In genomic region chr3:55524565-55525244, GRCh38 we compare ENCODE assay signal across 15 cellular contexts. TPM values are rescaled to one million over a fixed set of nuclear protein-coding genes. Genes with fewer than 3 reads are reported as not detected.
DNase-seq lines count a peak whose midpoint lies in the region; ATAC-seq and TF ChIP-seq lines count a peak whose summit lies in the region.
"Had no signal": no experiment of that assay in that cellular context is flagged by ENCODE, and none has a peak within 500 bp of the region (broad histone marks: within the 10 kb centered on the region; RNA-seq: fewer than 3 reads in every experiment).

No MANE protein-coding gene starts in this region.

- H3K4me1 Mint-ChIP-seq in chondrocyte (ENCODE audit: low read depth) = peaks cover 16% of the 10 kb centered on the region
- H3K4me1 Mint-ChIP-seq in activated CD8-positive, alpha-beta T cell treated with anti-CD3 and anti-CD28 coated beads for 36 hours (ENCODE audit: low read depth) = peaks cover 4% of the 10 kb centered on the region

- CTCF ChIA-PET in activated CD8-positive, alpha-beta T cell treated with anti-CD3 and anti-CD28 coated beads for 36 hours (lab: Charles Lee) = no interaction called here

- no peaks in the 10 kb centered on the region for H3K36me3 Mint-ChIP-seq in chondrocyte (ENCODE audit: low read depth)
- H3K36me3 Mint-ChIP-seq in activated CD8-positive, alpha-beta T cell treated with anti-CD3 and anti-CD28 coated beads for 36 hours (ENCODE audit: low read depth) = no peaks in the 10 kb centered on the region

- H3K36me3 ChIP-seq in ascending aorta = no peaks in the 10 kb centered on the region
- H3K36me3 ChIP-seq: brain microvascular endothelial cell had no signal

- no peaks in the 10 kb centered on the region for H3K4me1 ChIP-seq in ascending aorta

- intact Hi-C loops in ascending aorta (cut with DNase I) = no loop called here
- intact Hi-C loops in activated CD8-positive, alpha-beta T cell treated with anti-CD3 and anti-CD28 coated beads for 36 hours (cut with micrococcal nuclease) = no loop called here

- TF ChIP-seq CTCF in chondrocyte (IDR thresholded peaks at IDR 0.05) (peak; percentile 56), ascending aorta (IDR thresholded peaks at IDR 0.05) (no peak)
- TF ChIP-seq CTCF in activated CD8-positive, alpha-beta T cell treated with anti-CD3 and anti-CD28 coated beads for 36 hours (IDR thresholded peaks at IDR 0.05) = no peak

- H3K27me3 Mint-ChIP-seq in chondrocyte (ENCODE audit: low read depth) = no peaks in the 10 kb centered on the region
- H3K27me3 Mint-ChIP-seq in activated CD8-positive, alpha-beta T cell treated with anti-CD3 and anti-CD28 coated beads for 36 hours = no peaks in the 10 kb centered on the region

- no peak overlapping the region for H3K4me3 Mint-ChIP-seq in chondrocyte (ENCODE audit: unreplicated experiment)
- no peak overlapping the region for H3K4me3 Mint-ChIP-seq in activated CD8-positive, alpha-beta T cell treated with anti-CD3 and anti-CD28 coated beads for 36 hours
- H3K4me3 Mint-ChIP-seq: type B pancreatic cell had no signal

- DNase-seq in Caki2 (ENCODE audit: low read depth) = peak; percentile 77
- peak; percentile 67 for DNase-seq in NCI-H226
- DNase-seq in chondrocyte (ENCODE audit: low spot score) = no peak
- peak; percentile 71 for DNase-seq in kidney tubule cell (ENCODE audit: low spot score)
- no peak for DNase-seq in NCI-H2029 (lab: John Stamatoyannopoulos, UW)
- DNase-seq in ascending aorta (ENCODE audit: low spot score in 2 of 2) = no peak
- DNase-seq in activated CD8-positive, alpha-beta T cell treated with anti-CD3 and anti-CD28 coated beads for 36 hours = no peak
- no peak for DNase-seq in activated gamma-delta T cell (lab: John Stamatoyannopoulos, UW)
- DNase-seq: activated effector memory CD4-positive, alpha-beta T cell treated with Interleukin-2 at 50 U/mL for 16 hours; AML-193; brain microvascular endothelial cell; effector memory CD4-positive, alpha-beta T cell; MV-4-11; stimulated activated CD4-positive, alpha-beta T cell treated with anti-CD3 and anti-CD28 coated beads, Interleukin-4, amount 100 ng/mL, for 24 hours had no signal

- no peak for ATAC-seq in activated CD8-positive, alpha-beta T cell treated with anti-CD3 and anti-CD28 coated beads for 36 hours

- H3K27ac Mint-ChIP-seq in chondrocyte (ENCODE audit: unreplicated experiment) = no peak overlapping the region
- H3K27ac Mint-ChIP-seq in activated CD8-positive, alpha-beta T cell treated with anti-CD3 and anti-CD28 coated beads for 36 hours = no peak overlapping the region
- H3K27ac Mint-ChIP-seq: type B pancreatic cell had no signal

- no peaks in the 10 kb centered on the region for H3K27me3 ChIP-seq in ascending aorta
- H3K27me3 ChIP-seq: brain microvascular endothelial cell had no signal

- H3K9me3 ChIP-seq in ascending aorta = no peaks in the 10 kb centered on the region

- in situ Hi-C loops in Caki2 (cut with HindIII; ENCODE audit: low pct_unique_long_range_greater_than_20kb, low sequenced_read_pairs) = no loop called here

- H3K4me3 ChIP-seq in ascending aorta = no peak overlapping the region

- no peaks in the 10 kb centered on the region for H3K9me3 Mint-ChIP-seq in chondrocyte (ENCODE audit: low read depth)
- no peaks in the 10 kb centered on the region for H3K9me3 Mint-ChIP-seq in activated CD8-positive, alpha-beta T cell treated with anti-CD3 and anti-CD28 coated beads for 36 hours

- H3K27ac ChIP-seq in ascending aorta = no peak overlapping the region
- H3K27ac ChIP-seq: brain microvascular endothelial cell had no signal

- POLR2A ChIA-PET in activated CD8-positive, alpha-beta T cell treated with anti-CD3 and anti-CD28 coated beads for 36 hours (lab: Charles Lee) = interaction anchor here (0.5 kb wide), 1 partner anchor 875 kb away, joined by 3 read pairs; no protein-coding TSS in a partner anchor

RNA-seq across cellular contexts. Expression of gene WNT5A, which starts 37.6 kb away (rescaled TPM):
- total RNA-seq in Caki2 (2014; rRNA removed; shearing (Covaris generic); ENCODE audit: low replicate concordance) = 8.1 and 10.9 TPM in 2 replicates
- total RNA-seq in chondrocyte (11.1 to 24.5 TPM (median 11.6 TPM) in 3 replicates), ascending aorta (11.3 TPM)
- total RNA-seq in activated CD8-positive, alpha-beta T cell treated with anti-CD3 and anti-CD28 coated beads for 36 hours = not detected

Comparison
In these comparisons a context has a peak if more than half of its experiments do, and no peak if none do; other contexts are left out.
1. DNase-seq: peak in Caki2 (single experiment), NCI-H226 (single experiment) and kidney tubule cell (single experiment); none in chondrocyte (single experiment), NCI-H2029 (single experiment), ascending aorta (0 of 2), activated CD8-positive, alpha-beta T cell treated with anti-CD3 and anti-CD28 coated beads for 36 hours (single experiment) and activated gamma-delta T cell (single experiment).